ENCODE assay signal across 1 cellular context in genomic region chr6:117740605-117741004, GRCh38.
TF ChIP-seq lines count a peak whose summit lies in the region.

No MANE protein-coding gene starts in this region.

TF ChIP-seq in K562, 482 proteins besides CTCF, POLR2A, EP300 and RAD21 (continued from another document and continues in another):
- no peak for TF ChIP-seq ADNP (tag; IDR thresholded peaks at IDR 0.05)
- TF ChIP-seq SREBF2 (CRISPR knock-in tag; IDR thresholded peaks at IDR 0.05): no peak
- TF ChIP-seq CTBP1 (IDR thresholded peaks at IDR 0.05; ENCODE audit: borderline replicate concordance): no peak
- no peak for TF ChIP-seq TEAD2 (tag; IDR thresholded peaks at IDR 0.05)
- no peak for TF ChIP-seq MCM3 (IDR thresholded peaks at IDR 0.05)
- TF ChIP-seq STAT5A (IDR thresholded peaks at IDR 0.05; ENCODE audit: borderline replicate concordance, low read length): peak; percentile 66; the same call in 1 of the 2 replicates
- TF ChIP-seq ZBTB2 (IDR thresholded peaks at IDR 0.05): no peak
- TF ChIP-seq CGGBP1 (CRISPR knock-in tag; IDR thresholded peaks at IDR 0.05): no peak
- TF ChIP-seq GATA2 (CRISPR knock-in tag; IDR thresholded peaks at IDR 0.05): no peak
- TF ChIP-seq CAMTA2 (CRISPR knock-in tag; conservative IDR thresholded peaks at IDR 0.05): no peak
- no peak for TF ChIP-seq CEBPZ (IDR thresholded peaks at IDR 0.05; ENCODE audit: borderline replicate concordance, low read depth, low read length)
- TF ChIP-seq PHB2 (IDR thresholded peaks at IDR 0.05; ENCODE audit: low read depth): no peak
- no peak for TF ChIP-seq PHF8 (IDR thresholded peaks at IDR 0.05; ENCODE audit: borderline replicate concordance, low read length)
- no peak for TF ChIP-seq CHD1 (IDR thresholded peaks at IDR 0.05; ENCODE audit: low read length)
- no peak for TF ChIP-seq ZFP36 (IDR thresholded peaks at IDR 0.05; ENCODE audit: low read depth, low read length, partially characterized antibody)
- TF ChIP-seq CREM (IDR thresholded peaks at IDR 0.05; ENCODE audit: low read depth): peak; percentile 94
- no peak for TF ChIP-seq CTCFL (IDR thresholded peaks at IDR 0.05; ENCODE audit: borderline replicate concordance, insufficient read depth, low read depth, low read length, poor library complexity, severe bottlenecking)
- peak; percentile 64 for TF ChIP-seq TCF3 (CRISPR knock-in tag; IDR thresholded peaks at IDR 0.05)
- TF ChIP-seq SREBF1 (IDR thresholded peaks at IDR 0.05; ENCODE audit: borderline replicate concordance, low read depth, low read length): no peak
- no peak for TF ChIP-seq ZNF133 (CRISPR knock-in tag; IDR thresholded peaks at IDR 0.05)
- no peak for TF ChIP-seq DNMT1 (IDR thresholded peaks at IDR 0.05)
- no peak for TF ChIP-seq ZC3H8 (IDR thresholded peaks at IDR 0.05)
- TF ChIP-seq IFI16 (CRISPR knock-in tag; IDR thresholded peaks at IDR 0.05): no peak
- no peak for TF ChIP-seq ZFP91 (CRISPR knock-in tag; IDR thresholded peaks at IDR 0.05)
- no peak for TF ChIP-seq SETDB1 (IDR thresholded peaks at IDR 0.05; ENCODE audit: low read length)
- TF ChIP-seq ZKSCAN3 (CRISPR knock-in tag; IDR thresholded peaks at IDR 0.05): no peak
- peak; percentile 33; the same call in 1 of the 2 replicates for TF ChIP-seq POLR2AphosphoS5 (IDR thresholded peaks at IDR 0.05; ENCODE audit: control insufficient read depth, insufficient read depth, low read depth, low read length)
- no peak for TF ChIP-seq SOX6 (IDR thresholded peaks at IDR 0.05)
- no peak for TF ChIP-seq ZNF280B (CRISPR knock-in tag; IDR thresholded peaks at IDR 0.05)
- TF ChIP-seq MAFG (tag; conservative IDR thresholded peaks at IDR 0.05): no peak
- peak; percentile 88 for TF ChIP-seq CBFA2T2 (conservative IDR thresholded peaks at IDR 0.05)
- no peak for TF ChIP-seq BDP1 (IDR thresholded peaks at IDR 0.05; ENCODE audit: insufficient read depth, insufficient read length)
- no peak for TF ChIP-seq ZNF354B (CRISPR knock-in tag; IDR thresholded peaks at IDR 0.05)
- TF ChIP-seq CREB3 (tag; conservative IDR thresholded peaks at IDR 0.05; ENCODE audit: low read depth): no peak
- TF ChIP-seq TBP (optimal IDR thresholded peaks at IDR 0.05; ENCODE audit: low read depth, low read length): no peak
- TF ChIP-seq RAD51 (IDR thresholded peaks at IDR 0.05; ENCODE audit: borderline replicate concordance, low read depth): no peak
- no peak for TF ChIP-seq CBX1 (IDR thresholded peaks at IDR 0.05; ENCODE audit: low read depth)
- no peak for TF ChIP-seq EZH2 (IDR thresholded peaks at IDR 0.05; ENCODE audit: borderline replicate concordance, low read depth, low read length)
- TF ChIP-seq SAP30 (IDR thresholded peaks at IDR 0.05; ENCODE audit: borderline replicate concordance, insufficient read depth, low read depth, low read length, poor library complexity, severe bottlenecking): no peak
- no peak for TF ChIP-seq HMG20B (CRISPR knock-in tag; IDR thresholded peaks at IDR 0.05)
- TF ChIP-seq ETS1 (conservative IDR thresholded peaks at IDR 0.05; ENCODE audit: control insufficient read depth, low read depth, low read length): no peak
- TF ChIP-seq JUND (IDR thresholded peaks at IDR 0.05; ENCODE audit: borderline replicate concordance, low read depth, low read length): peak; percentile 60
- no peak; the same call in 2 of the 3 replicates for TF ChIP-seq JUND (tag; IDR thresholded peaks at IDR 0.05; ENCODE audit: borderline replicate concordance, low read depth, low read length)
- TF ChIP-seq ZNF232 (CRISPR knock-in tag; IDR thresholded peaks at IDR 0.05): no peak
- TF ChIP-seq ZNF699 (CRISPR knock-in tag; IDR thresholded peaks at IDR 0.05; ENCODE audit: insufficient replicate concordance): no peak
- no peak for TF ChIP-seq FOXJ3 (CRISPR knock-in tag; IDR thresholded peaks at IDR 0.05)
- no peak for TF ChIP-seq FIP1L1 (IDR thresholded peaks at IDR 0.05; ENCODE audit: low read depth, low read length, poor library complexity, severe bottlenecking)
- TF ChIP-seq ETS2 (tag; IDR thresholded peaks at IDR 0.05; ENCODE audit: borderline replicate concordance, poor library complexity, severe bottlenecking): no peak
- no peak for TF ChIP-seq ZNF175 (CRISPR knock-in tag; IDR thresholded peaks at IDR 0.05; ENCODE audit: low read depth)
- TF ChIP-seq XRCC3 (IDR thresholded peaks at IDR 0.05): no peak
- peak; percentile 67 for TF ChIP-seq MTA2 (IDR thresholded peaks at IDR 0.05; ENCODE audit: low read depth)
- no peak for TF ChIP-seq NKRF (IDR thresholded peaks at IDR 0.05; ENCODE audit: borderline replicate concordance)
- TF ChIP-seq PKNOX1 (IDR thresholded peaks at IDR 0.05): no peak
- no peak for TF ChIP-seq NCOA4 (IDR thresholded peaks at IDR 0.05; ENCODE audit: partially characterized antibody)
- TF ChIP-seq MCM5 (IDR thresholded peaks at IDR 0.05; ENCODE audit: low read depth): no peak
- TF ChIP-seq PHF20 (IDR thresholded peaks at IDR 0.05; ENCODE audit: partially characterized antibody): no peak
- TF ChIP-seq ZNF445 (CRISPR knock-in tag; IDR thresholded peaks at IDR 0.05; ENCODE audit: low read depth): no peak
- TF ChIP-seq XRCC5 (IDR thresholded peaks at IDR 0.05; ENCODE audit: low read depth, low read length): no peak
- TF ChIP-seq CC2D1A (IDR thresholded peaks at IDR 0.05): no peak
- peak; percentile 80; the same call in 1 of the 2 replicates for TF ChIP-seq SMARCE1 (IDR thresholded peaks at IDR 0.05)
- no peak for TF ChIP-seq SLC30A9 (CRISPR knock-in tag; IDR thresholded peaks at IDR 0.05)
